In genomic region chr6:53673138-53673801, GRCh38 we compare ENCODE assay signal across 12 cellular contexts. TPM values are rescaled to one million over a fixed set of nuclear protein-coding genes. Genes with fewer than 3 reads are reported as not detected.
A peak's percentile ranks its signal among the peaks of the same experiment; 100 is the strongest.
DNase-seq lines count a peak whose midpoint lies in the region; ATAC-seq and TF ChIP-seq lines count a peak whose summit lies in the region.
"Had no signal": no experiment of that assay in that cellular context is flagged by ENCODE, and none has a peak within 500 bp of the region (broad histone marks: within the 10 kb centered on the region; RNA-seq: fewer than 3 reads in every experiment).

No MANE protein-coding gene starts in this region.

- H3K9ac ChIP-seq in SK-N-SH = no peak overlapping the region

- POLR2A ChIA-PET in MCF 10A (lab: Yijun Ruan, JAX) = interaction anchor here (0.7 to 1.0 kb wide), 4 partner anchors 10 to 22 kb away, joined by 3 to 4 read pairs (median 3); no protein-coding TSS in a partner anchor
- POLR2A ChIA-PET in SK-N-SH (lab: Yijun Ruan, JAX) = no interaction called here

- H3K27me3 Mint-ChIP-seq in MCF 10A (ENCODE audit: insufficient read depth, unreplicated experiment) = no peaks in the 10 kb centered on the region

- BruUV-seq in MCF 10A (replicated peaks; lab: Mats Ljungman, UMichigan) = no TSS peak

- peak overlapping the region; percentile 2 for H3K4me3 Mint-ChIP-seq in MCF 10A (ENCODE audit: unreplicated experiment)

- H3K36me3 ChIP-seq in breast epithelium (no peaks in the 10 kb centered on the region), SK-N-SH (replicated peaks in 1 of 2; ENCODE audit: control insufficient read depth in 1 of 2, insufficient read depth in 2 of 2, low read length in 1 of 2) (no peaks in the 10 kb centered on the region), heart left ventricle (no peaks in the 10 kb centered on the region), upper lobe of right lung (no peaks in the 10 kb centered on the region), BE2C (no peaks in the 10 kb centered on the region)
- H3K36me3 ChIP-seq: thoracic aorta had no signal

- no peaks in the 10 kb centered on the region for H3K4me1 ChIP-seq in breast epithelium
- H3K4me1 ChIP-seq in SK-N-SH (ENCODE audit: control insufficient read depth in 1 of 2, insufficient read depth in 2 of 2, low read depth in 1 of 2, low read length in 1 of 2) = no peaks in the 10 kb centered on the region; a peak in 1 of 4 replicates
- peaks cover 0 to 17% (median 5%) of the 10 kb centered on the region in 12 donors for H3K4me1 ChIP-seq in heart left ventricle
- H3K4me1 ChIP-seq in upper lobe of right lung = peaks cover 3% of the 10 kb centered on the region
- H3K4me1 ChIP-seq in BE2C = no peaks in the 10 kb centered on the region

- H3K9me3 ChIP-seq in breast epithelium (no peaks in the 10 kb centered on the region), SK-N-SH (no peaks in the 10 kb centered on the region), heart left ventricle (peaks cover 0 to under 1% (median 0%) of the 10 kb centered on the region in 12 donors), upper lobe of right lung (no peaks in the 10 kb centered on the region), BE2C (no peaks in the 10 kb centered on the region)
- H3K9me3 ChIP-seq: thoracic aorta had no signal

- H3K9me3 Mint-ChIP-seq in MCF 10A (ENCODE audit: unreplicated experiment) = no peaks in the 10 kb centered on the region

- no peak for TF ChIP-seq RAD21 in SK-N-SH (IDR thresholded peaks at IDR 0.05; ENCODE audit: low read length)

- no peak for TF ChIP-seq CTCF in MCF 10A (IDR thresholded peaks at IDR 0.05; ENCODE audit: unreplicated experiment)
- TF ChIP-seq CTCF in breast epithelium (IDR thresholded peaks at IDR 0.05) = no peak
- no peak for TF ChIP-seq CTCF in SK-N-SH (IDR thresholded peaks at IDR 0.05)
- TF ChIP-seq CTCF in heart left ventricle (IDR thresholded peaks at IDR 0.05) = no peak
- no peak for TF ChIP-seq CTCF in upper lobe of right lung (IDR thresholded peaks at IDR 0.05)
- TF ChIP-seq CTCF in BE2C (IDR thresholded peaks at IDR 0.05; ENCODE audit: low read depth, low read length) = no peak
- TF ChIP-seq CTCF in dorsolateral prefrontal cortex (IDR thresholded peaks at IDR 0.05 in 54 of 56, conservative IDR thresholded peaks at IDR 0.05 in 2 of 56; ENCODE audit: low read depth in 1 of 56, partially characterized antibody in 56 of 56) = no peak

- H3K27me3 ChIP-seq in breast epithelium (no peaks in the 10 kb centered on the region), SK-N-SH (ENCODE audit: insufficient read depth) (no peaks in the 10 kb centered on the region; the same call in 1 of the 2 replicates), heart left ventricle (no peaks in the 10 kb centered on the region), upper lobe of right lung (peaks cover 4% of the 10 kb centered on the region), BE2C (no peaks in the 10 kb centered on the region), dorsolateral prefrontal cortex (peaks cover 0 to 4% (median 0%) of the 10 kb centered on the region in 45 donors)

- H3K36me3 Mint-ChIP-seq in MCF 10A (ENCODE audit: insufficient read depth, unreplicated experiment) = no peaks in the 10 kb centered on the region

- peaks cover 14% of the 10 kb centered on the region for H3K4me1 Mint-ChIP-seq in MCF 10A (ENCODE audit: insufficient read depth, unreplicated experiment)

- H3F3A ChIP-seq in SK-N-SH (replicated peaks; ENCODE audit: insufficient read depth) = peaks cover 7% of the 10 kb centered on the region

- intact Hi-C loops in MCF 10A (cut with micrococcal nuclease) = no loop called here
- intact Hi-C loops in breast epithelium (cut with DNase I; ENCODE audit: low total_unique reads) = no loop called here
- intact Hi-C loops in heart left ventricle (cut with DNase I) = loop anchor here in 1 of 10 donors (5.0 kb wide), 1 partner anchor 141 kb away; no protein-coding TSS in a partner anchor
- intact Hi-C loops in upper lobe of right lung (cut with DNase I) = no loop called here
- intact Hi-C loops in dorsolateral prefrontal cortex (cut with DNase I) = no loop called here

- 0 out of 2 replicates have a peak overlapping the region, but pooled peaks have one; percentile 45 for H2AFZ ChIP-seq in SK-N-SH (ENCODE audit: low read depth)

- H3K27ac Mint-ChIP-seq in MCF 10A (ENCODE audit: low read depth, unreplicated experiment) = peak overlapping the region; percentile 80

- TF ChIP-seq POLR2A in breast epithelium (IDR thresholded peaks at IDR 0.05) = no peak
- TF ChIP-seq POLR2A in heart left ventricle (IDR thresholded peaks at IDR 0.05) = no peak

- H3K4me2 ChIP-seq in SK-N-SH = peak overlapping the region; percentile 59; the same call in 1 of the 2 replicates

- DNase-seq in MCF 10A (ENCODE audit: unreplicated experiment) (peak; percentile 86), breast epithelium (ENCODE audit: low spot score in 2 of 2) (no peak), SK-N-SH (no peak), heart left ventricle (no peak), upper lobe of right lung (no peak), BE2C (no peak), dorsolateral prefrontal cortex (no peak)
- DNase-seq in activated CD4-positive, CD25-positive, alpha-beta regulatory T cell (lab: John Stamatoyannopoulos, UW) = no peak
- DNase-seq: activated T-cell treated with anti-CD3 and anti-CD28 coated beads, Interleukin-2, amount 50 U/mL, for 48 hours; stimulated activated CD4-positive, alpha-beta T cell treated with anti-CD3 and anti-CD28 coated beads, Interleukin-12 subunit alpha, Interleukin-12 subunit beta, amount 100 ng/mL, for 4 hours had no signal

- 0% methylated on average over 2 of the region's 2 CpGs for WGBS in SK-N-SH (ENCODE audit: low lambda C conversion rate)
- 24 to 44% (median 31%) methylated on average over 2 of the region's 2 CpGs for WGBS in heart left ventricle, 4 donors

- no peak for TF ChIP-seq EP300 in SK-N-SH (IDR thresholded peaks at IDR 0.05; ENCODE audit: borderline replicate concordance in 1 of 2, low read depth in 1 of 2, low read length in 1 of 2)

- ATAC-seq in heart left ventricle (peak; percentile 3 to 52 (median 28)), upper lobe of right lung (peak; percentile 61)

- no peaks in the 10 kb centered on the region for H4K20me1 ChIP-seq in SK-N-SH (ENCODE audit: insufficient read depth)

- CTCF ChIA-PET in MCF 10A (lab: Yijun Ruan, JAX) (interaction anchor here (0.7 to 1.1 kb wide), 3 partner anchors 10 to 54 kb away, joined by 3 to 7 read pairs (median 4); no protein-coding TSS in a partner anchor), SK-N-SH (lab: Yijun Ruan, JAX) (interaction anchor here (0.7 to 1.8 kb wide), 3 partner anchors 46 to 200 kb away, joined by 3 to 7 read pairs (median 4); no protein-coding TSS in a partner anchor)

- no peaks in the 10 kb centered on the region for H3K79me2 ChIP-seq in SK-N-SH (ENCODE audit: insufficient read depth)

- no peaks in the 10 kb centered on the region for H3K9me2 ChIP-seq in SK-N-SH

- H3K4me3 ChIP-seq in breast epithelium (no peak overlapping the region), SK-N-SH (ENCODE audit: low read depth in 2 of 2, low read length in 1 of 2) (no peak overlapping the region), heart left ventricle (no peak overlapping the region), upper lobe of right lung (no peak overlapping the region), BE2C (ENCODE audit: low read depth, low read length) (no peak overlapping the region), dorsolateral prefrontal cortex (no peak overlapping the region)
- H3K4me3 ChIP-seq: thoracic aorta had no signal

- no peak overlapping the region for H3K27ac ChIP-seq in breast epithelium
- no peak overlapping the region for H3K27ac ChIP-seq in SK-N-SH (ENCODE audit: low read depth in 2 of 2, low read length in 1 of 2)
- H3K27ac ChIP-seq in heart left ventricle = peak overlapping the region; percentile 1 to 77 (median 42)
- no peak overlapping the region for H3K27ac ChIP-seq in upper lobe of right lung
- no peak overlapping the region for H3K27ac ChIP-seq in dorsolateral prefrontal cortex
- H3K27ac ChIP-seq: C4-2B, thoracic aorta had no signal

TF ChIP-seq in SK-N-SH, 30 proteins besides CTCF, POLR2A, EP300 and RAD21 (continues in another document):
- peak; percentile 64 for TF ChIP-seq FOSL2 (IDR thresholded peaks at IDR 0.05; ENCODE audit: borderline replicate concordance, low read depth)
- peak; percentile 32 for TF ChIP-seq TCF12 (IDR thresholded peaks at IDR 0.05)
- TF ChIP-seq, protein P1, sequence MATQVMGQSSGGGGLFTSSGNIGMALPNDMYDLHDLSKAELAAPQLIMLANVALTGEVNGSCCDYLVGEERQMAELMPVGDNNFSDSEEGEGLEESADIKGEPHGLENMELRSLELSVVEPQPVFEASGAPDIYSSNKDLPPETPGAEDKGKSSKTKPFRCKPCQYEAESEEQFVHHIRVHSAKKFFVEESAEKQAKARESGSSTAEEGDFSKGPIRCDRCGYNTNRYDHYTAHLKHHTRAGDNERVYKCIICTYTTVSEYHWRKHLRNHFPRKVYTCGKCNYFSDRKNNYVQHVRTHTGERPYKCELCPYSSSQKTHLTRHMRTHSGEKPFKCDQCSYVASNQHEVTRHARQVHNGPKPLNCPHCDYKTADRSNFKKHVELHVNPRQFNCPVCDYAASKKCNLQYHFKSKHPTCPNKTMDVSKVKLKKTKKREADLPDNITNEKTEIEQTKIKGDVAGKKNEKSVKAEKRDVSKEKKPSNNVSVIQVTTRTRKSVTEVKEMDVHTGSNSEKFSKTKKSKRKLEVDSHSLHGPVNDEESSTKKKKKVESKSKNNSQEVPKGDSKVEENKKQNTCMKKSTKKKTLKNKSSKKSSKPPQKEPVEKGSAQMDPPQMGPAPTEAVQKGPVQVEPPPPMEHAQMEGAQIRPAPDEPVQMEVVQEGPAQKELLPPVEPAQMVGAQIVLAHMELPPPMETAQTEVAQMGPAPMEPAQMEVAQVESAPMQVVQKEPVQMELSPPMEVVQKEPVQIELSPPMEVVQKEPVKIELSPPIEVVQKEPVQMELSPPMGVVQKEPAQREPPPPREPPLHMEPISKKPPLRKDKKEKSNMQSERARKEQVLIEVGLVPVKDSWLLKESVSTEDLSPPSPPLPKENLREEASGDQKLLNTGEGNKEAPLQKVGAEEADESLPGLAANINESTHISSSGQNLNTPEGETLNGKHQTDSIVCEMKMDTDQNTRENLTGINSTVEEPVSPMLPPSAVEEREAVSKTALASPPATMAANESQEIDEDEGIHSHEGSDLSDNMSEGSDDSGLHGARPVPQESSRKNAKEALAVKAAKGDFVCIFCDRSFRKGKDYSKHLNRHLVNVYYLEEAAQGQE (IDR thresholded peaks at IDR 0.05; ENCODE audit: low read depth, low read length) = no peak
- peak; percentile 57 for TF ChIP-seq NFIC (IDR thresholded peaks at IDR 0.05; ENCODE audit: borderline replicate concordance)

RNA-seq across cellular contexts. Expression of gene KLHL31, which starts 7.7 kb away (rescaled TPM):
- total RNA-seq in MCF 10A (2022) (0.37 and 0.54 TPM in 2 replicates), breast epithelium (10 to 100 TPM in 1 of 3 donors, 1 to 10 TPM in 2; 1.6 to 32.2 (median 1.8) TPM), heart left ventricle (100 to 1,000 TPM; 148 to 405 (median 299) TPM), upper lobe of right lung (0.67 TPM), dorsolateral prefrontal cortex (1 to 10 TPM in 1 of 120 experiments, under 1 TPM in 115, not detected in 4; 0.08 to 1.1 (median 0.33) TPM)
- polyA plus RNA-seq in SK-N-SH (2012; rRNA removed) (not detected in 2 replicates), heart left ventricle (100 to 1,000 TPM in 1 of 2 donors, 10 to 100 TPM in 1; 70.8 to 125 TPM)
- polyA plus RNA-seq in SK-N-SH (2012; cell fraction: cytosol; rRNA removed) = not detected in 2 replicates
- 0.01 TPM in 1 of 2 replicates, not detected in the other for polyA plus RNA-seq in SK-N-SH (2012; cell fraction: nucleus; rRNA removed)
- 0.29 TPM for polyA plus RNA-seq in BE2C (2012; ENCODE audit: insufficient read depth, insufficient read length, low read depth)

Comparison
In these comparisons a context has a peak if more than half of its experiments do, and no peak if none do; other contexts are left out.
1. H3K27ac ChIP-seq: peak in heart left ventricle (12 of 12); none in breast epithelium (0 of 2), SK-N-SH (0 of 2), upper lobe of right lung (single experiment) and dorsolateral prefrontal cortex (0 of 59).
2. RNA of gene KLHL31, which starts 7.7 kb away (total RNA-seq): 148 to 405 TPM in heart left ventricle; 1.6 to 32.2 TPM in breast epithelium, 0.67 TPM in upper lobe of right lung (single experiment), 0.37 to 0.54 TPM in MCF 10A and 0.08 to 1.1 TPM in dorsolateral prefrontal cortex; every median in the first group is over 4 times any median in the second.